In the genomic region with DNA sequence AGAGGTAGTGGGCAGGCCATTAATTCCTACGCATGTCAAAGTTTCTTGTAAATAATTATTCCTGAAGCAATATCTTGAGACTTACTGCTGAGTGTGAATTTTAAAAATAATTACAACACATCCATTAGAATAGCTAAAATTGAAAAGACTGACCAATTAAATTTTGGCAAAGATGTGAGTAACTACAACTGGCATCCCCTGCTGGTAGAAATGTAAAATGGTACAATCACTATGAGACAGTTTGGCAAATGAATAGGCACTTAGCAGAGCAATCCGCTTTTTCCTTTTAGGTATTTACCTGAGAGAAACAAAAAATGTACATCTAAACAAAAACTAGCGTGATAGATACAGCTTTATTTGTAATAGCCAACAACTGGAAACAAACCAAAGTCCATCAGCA, we compare ENCODE assay signal across 17 cellular contexts.
A peak's percentile ranks its signal among the peaks of the same experiment; 100 is the strongest.
DNase-seq lines count a peak whose midpoint lies in the region; ATAC-seq and TF ChIP-seq lines count a peak whose summit lies in the region.
"Had no signal": no experiment of that assay in that cellular context is flagged by ENCODE, and none has a peak within 500 bp of the region (broad histone marks: within the 10 kb centered on the region; RNA-seq: fewer than 3 reads in every experiment).

No MANE protein-coding gene starts in this region.

- H3K27me3 ChIP-seq in Caco-2 (replicated peaks; ENCODE audit: control insufficient read depth, insufficient read depth, low read length), result no peaks in the 10 kb centered on the region
- H3K27me3 ChIP-seq in KMS-11 (ENCODE audit: insufficient read depth, low read depth), result no peaks in the 10 kb centered on the region
- H3K27me3 ChIP-seq in brain microvascular endothelial cell (replicated peaks), result no peaks in the 10 kb centered on the region
- no peaks in the 10 kb centered on the region for H3K27me3 ChIP-seq in right lobe of liver

- H4K20me1 ChIP-seq in KMS-11 (ENCODE audit: insufficient read depth), result no peaks in the 10 kb centered on the region

- 51% methylated on average over 3 of the region's 3 CpGs for WGBS in right lobe of liver (ENCODE audit: insufficient coverage, low coverage, low lambda C conversion rate, missing lambda C conversion rate)

- CTCF ChIA-PET in Caco-2 (lab: Charles Lee), result no interaction called here
- CTCF ChIA-PET in activated CD8-positive, alpha-beta T cell treated with anti-CD3 and anti-CD28 coated beads for 36 hours (lab: Charles Lee), result no interaction called here

- no peak overlapping the region for H3K27ac Mint-ChIP-seq in Caco-2 (ENCODE audit: unreplicated experiment)
- H3K27ac Mint-ChIP-seq in activated CD8-positive, alpha-beta T cell treated with anti-CD3 and anti-CD28 coated beads for 36 hours, result no peak overlapping the region
- H3K27ac Mint-ChIP-seq: activated naive CD4-positive, alpha-beta T cell treated with anti-CD3 and anti-CD28 coated beads, Interleukin-2, amount 50 U/mL, for 72 hours; B cell had no signal

- no TSS peak for BruUV-seq in Caco-2 (replicated peaks; lab: Mats Ljungman, UMichigan)

- H3K4me1 ChIP-seq in Caco-2 (no peaks in the 10 kb centered on the region), KMS-11 (ENCODE audit: low read depth, poor library complexity, severe bottlenecking) (no peaks in the 10 kb centered on the region), right lobe of liver (no peaks in the 10 kb centered on the region)
- H3K4me1 ChIP-seq: parathyroid adenoma had no signal

- H3K4me1 Mint-ChIP-seq in Caco-2 (ENCODE audit: low read depth, unreplicated experiment), result peaks cover 7% of the 10 kb centered on the region
- H3K4me1 Mint-ChIP-seq in activated CD8-positive, alpha-beta T cell treated with anti-CD3 and anti-CD28 coated beads for 36 hours (ENCODE audit: low read depth), result no peaks in the 10 kb centered on the region
- H3K4me1 Mint-ChIP-seq: B cell had no signal

- H3K4me3 ChIP-seq in Caco-2 (ENCODE audit: low read depth, low read length) (no peak overlapping the region), KMS-11 (IDR thresholded peaks at IDR 0.05; ENCODE audit: insufficient read depth, low read depth, low read length) (no peak overlapping the region), brain microvascular endothelial cell (ENCODE audit: low read depth, low read length) (no peak overlapping the region), right lobe of liver (no peak overlapping the region)
- H3K4me3 ChIP-seq: mucosa of descending colon had no signal

- intact Hi-C loops in Caco-2 (cut with micrococcal nuclease; ENCODE audit: unreplicated experiment), result loop anchor here (1.0 to 2.0 kb wide), 2 partner anchors 56 to 249 kb away; no protein-coding TSS in a partner anchor
- intact Hi-C loops in right lobe of liver (cut with DNase I), result no loop called here
- intact Hi-C loops in activated CD8-positive, alpha-beta T cell treated with anti-CD3 and anti-CD28 coated beads for 36 hours (cut with micrococcal nuclease), result no loop called here

- ATAC-seq in right lobe of liver, result no peak
- no peak for ATAC-seq in HG03571 (IDR thresholded peaks at IDR 0.05; ENCODE audit: unreplicated experiment)
- no peak for ATAC-seq in activated CD8-positive, alpha-beta T cell treated with anti-CD3 and anti-CD28 coated beads for 36 hours
- ATAC-seq: activated CD4-positive, CD25-positive, alpha-beta regulatory T cell treated with anti-CD3 and anti-CD28 coated beads, Interleukin-2, amount 50 U/mL, for 24 hours; activated naive CD4-positive, alpha-beta T cell treated with anti-CD3 and anti-CD28 coated beads, Interleukin-2, amount 50 U/mL, for 72 hours; mucosa of descending colon had no signal

- no peaks in the 10 kb centered on the region for H3K36me3 Mint-ChIP-seq in Caco-2 (ENCODE audit: insufficient read depth, unreplicated experiment)
- no peaks in the 10 kb centered on the region for H3K36me3 Mint-ChIP-seq in activated CD8-positive, alpha-beta T cell treated with anti-CD3 and anti-CD28 coated beads for 36 hours (ENCODE audit: low read depth)
- H3K36me3 Mint-ChIP-seq: activated naive CD4-positive, alpha-beta T cell treated with anti-CD3 and anti-CD28 coated beads, Interleukin-2, amount 50 U/mL, for 72 hours had no signal

- TF ChIP-seq POLR2A in right lobe of liver (IDR thresholded peaks at IDR 0.05), result no peak

- TF ChIP-seq CTCF in Caco-2 (IDR thresholded peaks at IDR 0.05; ENCODE audit: insufficient read depth in 1 of 2, low read depth in 1 of 2, low read length in 1 of 2, severe bottlenecking in 1 of 2, unreplicated experiment in 1 of 2) (peak; percentile 30 to 42), KMS-11 (conservative IDR thresholded peaks at IDR 0.05; ENCODE audit: low read depth, low read length) (0 out of 2 replicates have a peak, but pooled peaks have one; percentile 26), brain microvascular endothelial cell (IDR thresholded peaks at IDR 0.05; ENCODE audit: low read depth, low read length, missing control alignments) (peak; percentile 7), right lobe of liver (IDR thresholded peaks at IDR 0.05) (peak in 3 of 4 donors; percentile 5 to 7 (median 6))
- TF ChIP-seq CTCF in activated CD8-positive, alpha-beta T cell treated with anti-CD3 and anti-CD28 coated beads for 36 hours (IDR thresholded peaks at IDR 0.05), result no peak

- no peaks in the 10 kb centered on the region for H3K9me3 Mint-ChIP-seq in Caco-2 (ENCODE audit: unreplicated experiment)
- H3K9me3 Mint-ChIP-seq in activated CD8-positive, alpha-beta T cell treated with anti-CD3 and anti-CD28 coated beads for 36 hours, result peaks cover 2% of the 10 kb centered on the region

- no peak overlapping the region for H3K27ac ChIP-seq in KMS-11
- no peak overlapping the region for H3K27ac ChIP-seq in brain microvascular endothelial cell
- H3K27ac ChIP-seq in right lobe of liver, result no peak overlapping the region
- H3K27ac ChIP-seq: parathyroid adenoma had no signal

- H3K9ac ChIP-seq in KMS-11, result no peak overlapping the region
- H3K9ac ChIP-seq: parathyroid adenoma had no signal

- H3K79me2 ChIP-seq in KMS-11 (ENCODE audit: insufficient read depth, low read depth), result no peaks in the 10 kb centered on the region
- H3K79me2 ChIP-seq: parathyroid adenoma had no signal

- in situ Hi-C loops in brain microvascular endothelial cell (cut with HindIII; ENCODE audit: low pct_ligation_motif_present, low sequenced_read_pairs), result no loop called here

- H2AFZ ChIP-seq in KMS-11 (ENCODE audit: low read depth), result no peak overlapping the region
- H2AFZ ChIP-seq: parathyroid adenoma had no signal

- H3K9me3 ChIP-seq in Caco-2 (no peaks in the 10 kb centered on the region), right lobe of liver (no peaks in the 10 kb centered on the region)
- H3K9me3 ChIP-seq: mucosa of descending colon had no signal

- H3K4me2 ChIP-seq in KMS-11, result no peak overlapping the region

- POLR2A ChIA-PET in Caco-2 (lab: Charles Lee), result no interaction called here
- POLR2A ChIA-PET in activated CD8-positive, alpha-beta T cell treated with anti-CD3 and anti-CD28 coated beads for 36 hours (lab: Charles Lee), result no interaction called here

- no peak for DNase-seq in Caco-2
- no peak for DNase-seq in brain microvascular endothelial cell
- DNase-seq in right lobe of liver, result no peak
- DNase-seq in NOMO-1 treated with DMSO at 0.1 percent for 48 hours (lab: John Stamatoyannopoulos, UW; ENCODE audit: unreplicated experiment), result no peak
- no peak for DNase-seq in activated CD8-positive, alpha-beta T cell treated with anti-CD3 and anti-CD28 coated beads for 36 hours
- DNase-seq in NCI-H446 (lab: John Stamatoyannopoulos, UW), result no peak
- DNase-seq: kidney; mucosa of descending colon; NCI-H1105 treated with DMSO at 0.1 percent for 48 hours; NCI-H345; stimulated activated CD4-positive, alpha-beta T cell treated with anti-CD3 and anti-CD28 coated beads, Interleukin-12 subunit alpha, Interleukin-12 subunit beta, amount 100 ng/mL, for 4 hours had no signal

- H3K27me3 Mint-ChIP-seq in Caco-2 (ENCODE audit: insufficient read depth, unreplicated experiment), result no peaks in the 10 kb centered on the region
- H3K27me3 Mint-ChIP-seq in activated CD8-positive, alpha-beta T cell treated with anti-CD3 and anti-CD28 coated beads for 36 hours, result no peaks in the 10 kb centered on the region
- H3K27me3 Mint-ChIP-seq: B cell had no signal

- H3K36me3 ChIP-seq in Caco-2 (ENCODE audit: control insufficient read depth, insufficient read depth, low read length) (no peaks in the 10 kb centered on the region), KMS-11 (ENCODE audit: insufficient read depth) (no peaks in the 10 kb centered on the region), brain microvascular endothelial cell (replicated peaks) (no peaks in the 10 kb centered on the region), right lobe of liver (no peaks in the 10 kb centered on the region)

- H3K4me3 Mint-ChIP-seq in Caco-2 (ENCODE audit: unreplicated experiment), result no peak overlapping the region
- no peak overlapping the region for H3K4me3 Mint-ChIP-seq in activated CD8-positive, alpha-beta T cell treated with anti-CD3 and anti-CD28 coated beads for 36 hours
- H3K4me3 Mint-ChIP-seq: B cell had no signal
